19 cellular contexts compared by ENCODE assay signal in genomic region chr1:200895448-200895799, GRCh38. TPM values are rescaled to one million over a fixed set of nuclear protein-coding genes. Genes with fewer than 3 reads are reported as not detected.
DNase-seq lines count a peak whose midpoint lies in the region; ATAC-seq and TF ChIP-seq lines count a peak whose summit lies in the region.
"Had no signal": no experiment of that assay in that cellular context is flagged by ENCODE, and none has a peak within 500 bp of the region (broad histone marks: within the 10 kb centered on the region; RNA-seq: fewer than 3 reads in every experiment).

No MANE protein-coding gene starts in this region.

- CTCF ChIA-PET in activated CD4-positive, alpha-beta T cell treated with anti-CD3 and anti-CD28 coated beads for 36 hours (lab: Charles Lee): interaction anchor here (0.6 to 1.6 kb wide), 2 partner anchors 77 to 83 kb away, joined by 3 to 6 read pairs; no protein-coding TSS in a partner anchor

- intact Hi-C loops in upper lobe of right lung (cut with DNase I): no loop called here
- intact Hi-C loops in sciatic nerve (cut with DNase I): no loop called here
- intact Hi-C loops in activated CD4-positive, alpha-beta T cell treated with anti-CD3 and anti-CD28 coated beads for 36 hours (cut with DNase I, micrococcal nuclease): no loop called here

- DNase-seq in MM.1S: no peak
- no peak for DNase-seq in endothelial cell (ENCODE audit: low spot score)
- DNase-seq in mesothelial cell of epicardium (ENCODE audit: low spot score in 2 of 2, unreplicated experiment in 2 of 2): no peak
- DNase-seq in upper lobe of right lung: no peak
- DNase-seq in sciatic nerve (ENCODE audit: low spot score): no peak
- no peak for DNase-seq in activated CD4-positive, alpha-beta T cell treated with anti-CD3 and anti-CD28 coated beads for 36 hours
- DNase-seq: activated CD4-positive, alpha-beta memory T cell treated with anti-CD3 and anti-CD28 coated beads, Interleukin-2, amount 10 ng/mL, durations not matched to agents 7 days and 5 days; anterior cingulate cortex; KG1; midbrain; NCI-H2081; NCI-H82; psoas muscle; SIG-M5; tibial artery had no signal

- H3K79me2 ChIP-seq in MM.1S (ENCODE audit: low read length): peaks cover 82% of the 10 kb centered on the region

- no peaks in the 10 kb centered on the region for H3K9me3 Mint-ChIP-seq in endothelial cell (ENCODE audit: unreplicated experiment)
- H3K9me3 Mint-ChIP-seq in mesothelial cell of epicardium: no peaks in the 10 kb centered on the region
- no peaks in the 10 kb centered on the region for H3K9me3 Mint-ChIP-seq in activated T-helper 17 cell treated with anti-CD3 and anti-CD28 coated beads, Interleukin-2, amount 50 U/mL, for 72 hours
- H3K9me3 Mint-ChIP-seq in activated CD4-positive, alpha-beta T cell treated with anti-CD3 and anti-CD28 coated beads for 36 hours (ENCODE audit: low read depth): no peaks in the 10 kb centered on the region
- H3K9me3 Mint-ChIP-seq: activated CD4-positive, alpha-beta memory T cell treated with anti-CD3 and anti-CD28 coated beads, Interleukin-2, amount 10 ng/mL, durations not matched to agents 7 days and 5 days; activated T-helper 2 cell treated with anti-CD3 and anti-CD28 coated beads, Interferon-gamma antibody, Interleukin-2, Interleukin-4, amounts not matched to agents 10 μg/mL and 5 μg/mL and 100 μg/mL, durations not matched to agents 14 hours and 24 hours and 36 hours had no signal

- H3K27me3 ChIP-seq in MM.1S (replicated peaks; ENCODE audit: insufficient read depth, low read length) (no peaks in the 10 kb centered on the region), upper lobe of right lung (peaks cover 12% of the 10 kb centered on the region)

- H3K9ac ChIP-seq in MM.1S (ENCODE audit: low read length): no peak overlapping the region

- H3K4me2 ChIP-seq in MM.1S (ENCODE audit: low read depth, low read length): peak overlapping the region; percentile 83; the same call in 1 of the 2 replicates

- H4K20me1 ChIP-seq in MM.1S (ENCODE audit: insufficient read depth, low read length): no peaks in the 10 kb centered on the region

- H3K4me1 Mint-ChIP-seq in endothelial cell (ENCODE audit: unreplicated experiment) (peaks cover 53% of the 10 kb centered on the region), mesothelial cell of epicardium (peaks cover 71% of the 10 kb centered on the region)
- H3K4me1 Mint-ChIP-seq in activated T-helper 17 cell treated with anti-CD3 and anti-CD28 coated beads, Interleukin-2, amount 50 U/mL, for 72 hours: peaks cover 5% of the 10 kb centered on the region
- H3K4me1 Mint-ChIP-seq in activated CD4-positive, alpha-beta T cell treated with anti-CD3 and anti-CD28 coated beads for 36 hours: peaks cover 12% of the 10 kb centered on the region

- no peak overlapping the region for H2AFZ ChIP-seq in MM.1S (ENCODE audit: low read length)

- H3K4me3 ChIP-seq in MM.1S (ENCODE audit: low read length) (no peak overlapping the region), upper lobe of right lung (peak overlapping the region; percentile 41)
- H3K4me3 ChIP-seq: coronary artery, psoas muscle, tibial artery had no signal

- H3K36me3 ChIP-seq in MM.1S (replicated peaks; ENCODE audit: insufficient read depth, low read length) (0 out of 2 replicates have a peak, but pooled peaks cover 6% of the 10 kb centered on the region), upper lobe of right lung (no peaks in the 10 kb centered on the region)
- H3K36me3 ChIP-seq: tibial artery had no signal

- H3K27ac ChIP-seq in MM.1S (ENCODE audit: low read length) (no peak overlapping the region), upper lobe of right lung (peak overlapping the region; percentile 60)
- H3K27ac ChIP-seq: C4-2B, coronary artery, psoas muscle, tibial artery had no signal

- TF ChIP-seq CTCF in MM.1S (IDR thresholded peaks at IDR 0.05; ENCODE audit: low read length) (no peak), endothelial cell (IDR thresholded peaks at IDR 0.05; ENCODE audit: unreplicated experiment) (no peak), mesothelial cell of epicardium (IDR thresholded peaks at IDR 0.05; ENCODE audit: unreplicated experiment) (no peak), upper lobe of right lung (IDR thresholded peaks at IDR 0.05) (no peak)

- H3K9me2 ChIP-seq in MM.1S (replicated peaks; ENCODE audit: insufficient read depth, low read length): no peaks in the 10 kb centered on the region

- POLR2A ChIA-PET in activated CD4-positive, alpha-beta T cell treated with anti-CD3 and anti-CD28 coated beads for 36 hours (lab: Charles Lee): no interaction called here

- H3K27me3 Mint-ChIP-seq in endothelial cell (ENCODE audit: unreplicated experiment): peaks cover 14% of the 10 kb centered on the region
- no peaks in the 10 kb centered on the region for H3K27me3 Mint-ChIP-seq in mesothelial cell of epicardium (ENCODE audit: low read depth)
- H3K27me3 Mint-ChIP-seq in activated T-helper 17 cell treated with anti-CD3 and anti-CD28 coated beads, Interleukin-2, amount 50 U/mL, for 72 hours: peaks cover 19% of the 10 kb centered on the region
- peaks cover 42% of the 10 kb centered on the region for H3K27me3 Mint-ChIP-seq in activated CD4-positive, alpha-beta T cell treated with anti-CD3 and anti-CD28 coated beads for 36 hours

- H3K4me3 Mint-ChIP-seq in endothelial cell (ENCODE audit: unreplicated experiment): no peak overlapping the region
- peak overlapping the region; percentile 94 for H3K4me3 Mint-ChIP-seq in mesothelial cell of epicardium
- H3K4me3 Mint-ChIP-seq in activated T-helper 17 cell treated with anti-CD3 and anti-CD28 coated beads, Interleukin-2, amount 50 U/mL, for 72 hours: no peak overlapping the region
- no peak overlapping the region for H3K4me3 Mint-ChIP-seq in activated CD4-positive, alpha-beta T cell treated with anti-CD3 and anti-CD28 coated beads for 36 hours
- H3K4me3 Mint-ChIP-seq: activated CD4-positive, alpha-beta memory T cell treated with anti-CD3 and anti-CD28 coated beads, Interleukin-2, amount 10 ng/mL, durations not matched to agents 7 days and 5 days had no signal

- H3K4me1 ChIP-seq in MM.1S (ENCODE audit: low read length) (peaks cover 25% of the 10 kb centered on the region), upper lobe of right lung (peaks cover 11% of the 10 kb centered on the region)

- ATAC-seq in upper lobe of right lung (peak; percentile 6), sciatic nerve (no peak)
- ATAC-seq in activated T-helper 17 cell treated with anti-CD3 and anti-CD28 coated beads, Interleukin-2, amount 50 U/mL, for 72 hours (replicated peaks): no peak
- ATAC-seq in activated CD4-positive, alpha-beta T cell treated with anti-CD3 and anti-CD28 coated beads for 36 hours: no peak
- ATAC-seq: psoas muscle had no signal

- peak overlapping the region; percentile 18 for H3K27ac Mint-ChIP-seq in endothelial cell (ENCODE audit: unreplicated experiment)
- peak overlapping the region; percentile 95 for H3K27ac Mint-ChIP-seq in mesothelial cell of epicardium
- H3K27ac Mint-ChIP-seq in activated T-helper 17 cell treated with anti-CD3 and anti-CD28 coated beads, Interleukin-2, amount 50 U/mL, for 72 hours: no peak overlapping the region
- H3K27ac Mint-ChIP-seq in activated CD4-positive, alpha-beta T cell treated with anti-CD3 and anti-CD28 coated beads for 36 hours: no peak overlapping the region
- H3K27ac Mint-ChIP-seq: activated CD4-positive, alpha-beta memory T cell treated with anti-CD3 and anti-CD28 coated beads, Interleukin-2, amount 10 ng/mL, durations not matched to agents 7 days and 5 days; activated T-helper 2 cell treated with anti-CD3 and anti-CD28 coated beads, Interferon-gamma antibody, Interleukin-2, Interleukin-4, amounts not matched to agents 10 μg/mL and 5 μg/mL and 100 μg/mL, durations not matched to agents 14 hours and 24 hours and 36 hours had no signal

- peaks cover 28% of the 10 kb centered on the region for H3F3A ChIP-seq in MM.1S (ENCODE audit: insufficient read depth, low read length)

- H3K36me3 Mint-ChIP-seq in endothelial cell (ENCODE audit: low read depth, unreplicated experiment) (peaks cover 12% of the 10 kb centered on the region), mesothelial cell of epicardium (peaks cover 3% of the 10 kb centered on the region)
- no peaks in the 10 kb centered on the region for H3K36me3 Mint-ChIP-seq in activated T-helper 17 cell treated with anti-CD3 and anti-CD28 coated beads, Interleukin-2, amount 50 U/mL, for 72 hours (ENCODE audit: low read depth)
- H3K36me3 Mint-ChIP-seq in activated CD4-positive, alpha-beta T cell treated with anti-CD3 and anti-CD28 coated beads for 36 hours (ENCODE audit: low read depth): no peaks in the 10 kb centered on the region

- H3K9me3 ChIP-seq in MM.1S (replicated peaks; ENCODE audit: insufficient read depth, low read length) (no peaks in the 10 kb centered on the region), upper lobe of right lung (no peaks in the 10 kb centered on the region)
- H3K9me3 ChIP-seq: psoas muscle, tibial artery had no signal

RNA-seq across cellular contexts. Expression of gene INAVA, which starts 0.7 kb away (rescaled TPM):
- total RNA-seq in endothelial cell (ENCODE audit: unreplicated experiment): 35.8 TPM
- 34.6 to 36.6 TPM (median 35.7 TPM) in 3 replicates for total RNA-seq in mesothelial cell of epicardium
- total RNA-seq in upper lobe of right lung: 9.0 TPM
- total RNA-seq in activated T-helper 17 cell treated with anti-CD3 and anti-CD28 coated beads, Interleukin-2, amount 50 U/mL, for 72 hours: under 1 TPM; 0.13 to 0.19 TPM
- 0.45 TPM for total RNA-seq in sciatic nerve
- total RNA-seq in activated CD4-positive, alpha-beta T cell treated with anti-CD3 and anti-CD28 coated beads for 36 hours: not detected
- total RNA-seq: activated T-helper 2 cell treated with anti-CD3 and anti-CD28 coated beads, Interferon-gamma antibody, Interleukin-2, Interleukin-4, amounts not matched to agents 10 μg/mL and 5 μg/mL and 100 μg/mL, durations not matched to agents 14 hours and 24 hours and 36 hours; psoas muscle had no signal

RNA-seq across cellular contexts. Expression of gene GPR25, which starts 22.6 kb away (rescaled TPM):
- total RNA-seq in endothelial cell (ENCODE audit: unreplicated experiment): not detected
- 0.25 TPM in 1 of 3 replicates, not detected in the others for total RNA-seq in mesothelial cell of epicardium
- total RNA-seq in upper lobe of right lung: 0.32 TPM
- 1 to 10 TPM in 1 of 2 donors, not detected in 1; 1.8 TPM for total RNA-seq in activated T-helper 17 cell treated with anti-CD3 and anti-CD28 coated beads, Interleukin-2, amount 50 U/mL, for 72 hours
- not detected for total RNA-seq in sciatic nerve
- not detected for total RNA-seq in activated CD4-positive, alpha-beta T cell treated with anti-CD3 and anti-CD28 coated beads for 36 hours
- total RNA-seq: activated T-helper 2 cell treated with anti-CD3 and anti-CD28 coated beads, Interferon-gamma antibody, Interleukin-2, Interleukin-4, amounts not matched to agents 10 μg/mL and 5 μg/mL and 100 μg/mL, durations not matched to agents 14 hours and 24 hours and 36 hours; psoas muscle had no signal

Comparison
In these comparisons a context has a peak if more than half of its experiments do, and no peak if none do; other contexts are left out.
1. H3K27ac Mint-ChIP-seq: peak in endothelial cell (single experiment) and mesothelial cell of epicardium (single experiment); none in activated T-helper 17 cell treated with anti-CD3 and anti-CD28 coated beads, Interleukin-2, amount 50 U/mL, for 72 hours (single experiment) and activated CD4-positive, alpha-beta T cell treated with anti-CD3 and anti-CD28 coated beads for 36 hours (single experiment).